Comparison of ENCODE assay signal across 20 cellular contexts in genomic region chr1:177426533-177426932, GRCh38.
DNase-seq lines count a peak whose midpoint lies in the region; ATAC-seq and TF ChIP-seq lines count a peak whose summit lies in the region.
"Had no signal": no experiment of that assay in that cellular context is flagged by ENCODE, and none has a peak within 500 bp of the region (broad histone marks: within the 10 kb centered on the region; RNA-seq: fewer than 3 reads in every experiment).

No MANE protein-coding gene starts in this region.

- H3K36me3 ChIP-seq in GM23338 (ENCODE audit: insufficient read depth) = no peaks in the 10 kb centered on the region

- H3K36me3 Mint-ChIP-seq in GM23338 (ENCODE audit: low read depth) = no peaks in the 10 kb centered on the region
- H3K36me3 Mint-ChIP-seq: CD4-positive, alpha-beta memory T cell had no signal

- no peaks in the 10 kb centered on the region for H4K20me1 ChIP-seq in GM23338 (replicated peaks; ENCODE audit: insufficient read depth)

- no peaks in the 10 kb centered on the region for H3K9me3 Mint-ChIP-seq in GM23338

- H3K4me3 ChIP-seq in GM23338 = no peak overlapping the region
- H3K4me3 ChIP-seq: A549 had no signal

- DNase-seq in Ammon's horn (ENCODE audit: low spot score) (peak; percentile 20), inferior parietal cortex (ENCODE audit: extremely low spot score) (peak; percentile 49), superior temporal gyrus (ENCODE audit: extremely low spot score) (peak; percentile 60), GM23338 (ENCODE audit: low spot score) (no peak), NCI-H345 treated with DMSO at 0.1 percent for 48 hours (lab: John Stamatoyannopoulos, UW; ENCODE audit: unreplicated experiment) (no peak), activated T-cell treated with anti-CD3 and anti-CD28 coated beads for 4 hours (no peak)
- DNase-seq: 8988T; ACHN; AML-193; C1 segment of cervical spinal cord; Calu3; CD4-positive, alpha-beta memory T cell; COR-L47; DMS53; DMS79 treated with DMSO at 0.1 percent for 48 hours; GF-D8; H7; HCEC 1CT had no signal

- no peaks in the 10 kb centered on the region for H3K9me2 ChIP-seq in GM23338 (ENCODE audit: insufficient read depth)

- no peaks in the 10 kb centered on the region for H3K79me2 ChIP-seq in GM23338 (replicated peaks; ENCODE audit: insufficient read depth)

- H2AFZ ChIP-seq in GM23338 = no peak overlapping the region

- H3K27ac ChIP-seq in angular gyrus (ENCODE audit: low read depth, low read length) (peak overlapping the region; percentile 31), GM23338 (ENCODE audit: low read depth) (no peak overlapping the region)
- H3K27ac ChIP-seq: A549 had no signal

- H3K27ac Mint-ChIP-seq in GM23338 = no peak overlapping the region
- H3K27ac Mint-ChIP-seq: CD4-positive, alpha-beta memory T cell had no signal

- no peaks in the 10 kb centered on the region; the same call in 2 of the 3 replicates for H3K4me1 Mint-ChIP-seq in GM23338
- H3K4me1 Mint-ChIP-seq: CD4-positive, alpha-beta memory T cell had no signal

- no peak overlapping the region for H3K4me2 ChIP-seq in GM23338
- H3K4me2 ChIP-seq: A549 had no signal

- no peaks in the 10 kb centered on the region for H3F3A ChIP-seq in GM23338 (replicated peaks; ENCODE audit: low read depth)

- no peaks in the 10 kb centered on the region for H3K27me3 Mint-ChIP-seq in GM23338 (ENCODE audit: insufficient read depth, low read depth, poor library complexity)
- H3K27me3 Mint-ChIP-seq: CD4-positive, alpha-beta memory T cell had no signal

- no peak overlapping the region for H3K4me3 Mint-ChIP-seq in GM23338
- H3K4me3 Mint-ChIP-seq: CD4-positive, alpha-beta memory T cell had no signal

- TF ChIP-seq CTCF in GM23338 (conservative IDR thresholded peaks at IDR 0.05; ENCODE audit: low read depth in 2 of 2) = no peak

- no peak for ATAC-seq in GM23338
- ATAC-seq: A549 had no signal

- no peaks in the 10 kb centered on the region for H3K4me1 ChIP-seq in GM23338 (ENCODE audit: insufficient read depth)
- H3K4me1 ChIP-seq: A549 had no signal

- no peaks in the 10 kb centered on the region for H3K27me3 ChIP-seq in GM23338 (ENCODE audit: insufficient read depth)

TF ChIP-seq in GM23338, 12 proteins besides CTCF, POLR2A, EP300 and RAD21:
- no peak for TF ChIP-seq JUNB (IDR thresholded peaks at IDR 0.05; ENCODE audit: unreplicated experiment)
- no peak for TF ChIP-seq CREB1 (CRISPR knock-in tag; IDR thresholded peaks at IDR 0.05; ENCODE audit: low read depth)
- TF ChIP-seq ZNF331 (CRISPR knock-in tag; IDR thresholded peaks at IDR 0.05; ENCODE audit: low read depth) = no peak
- no peak for TF ChIP-seq EZH2phosphoT487 (IDR thresholded peaks at IDR 0.05; ENCODE audit: unreplicated experiment)
- TF ChIP-seq, protein P1, sequence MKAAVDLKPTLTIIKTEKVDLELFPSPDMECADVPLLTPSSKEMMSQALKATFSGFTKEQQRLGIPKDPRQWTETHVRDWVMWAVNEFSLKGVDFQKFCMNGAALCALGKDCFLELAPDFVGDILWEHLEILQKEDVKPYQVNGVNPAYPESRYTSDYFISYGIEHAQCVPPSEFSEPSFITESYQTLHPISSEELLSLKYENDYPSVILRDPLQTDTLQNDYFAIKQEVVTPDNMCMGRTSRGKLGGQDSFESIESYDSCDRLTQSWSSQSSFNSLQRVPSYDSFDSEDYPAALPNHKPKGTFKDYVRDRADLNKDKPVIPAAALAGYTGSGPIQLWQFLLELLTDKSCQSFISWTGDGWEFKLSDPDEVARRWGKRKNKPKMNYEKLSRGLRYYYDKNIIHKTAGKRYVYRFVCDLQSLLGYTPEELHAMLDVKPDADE (IDR thresholded peaks at IDR 0.05) = no peak
- TF ChIP-seq POLR2AphosphoS5 (IDR thresholded peaks at IDR 0.05; ENCODE audit: low read depth) = no peak
- TF ChIP-seq, protein P2, sequence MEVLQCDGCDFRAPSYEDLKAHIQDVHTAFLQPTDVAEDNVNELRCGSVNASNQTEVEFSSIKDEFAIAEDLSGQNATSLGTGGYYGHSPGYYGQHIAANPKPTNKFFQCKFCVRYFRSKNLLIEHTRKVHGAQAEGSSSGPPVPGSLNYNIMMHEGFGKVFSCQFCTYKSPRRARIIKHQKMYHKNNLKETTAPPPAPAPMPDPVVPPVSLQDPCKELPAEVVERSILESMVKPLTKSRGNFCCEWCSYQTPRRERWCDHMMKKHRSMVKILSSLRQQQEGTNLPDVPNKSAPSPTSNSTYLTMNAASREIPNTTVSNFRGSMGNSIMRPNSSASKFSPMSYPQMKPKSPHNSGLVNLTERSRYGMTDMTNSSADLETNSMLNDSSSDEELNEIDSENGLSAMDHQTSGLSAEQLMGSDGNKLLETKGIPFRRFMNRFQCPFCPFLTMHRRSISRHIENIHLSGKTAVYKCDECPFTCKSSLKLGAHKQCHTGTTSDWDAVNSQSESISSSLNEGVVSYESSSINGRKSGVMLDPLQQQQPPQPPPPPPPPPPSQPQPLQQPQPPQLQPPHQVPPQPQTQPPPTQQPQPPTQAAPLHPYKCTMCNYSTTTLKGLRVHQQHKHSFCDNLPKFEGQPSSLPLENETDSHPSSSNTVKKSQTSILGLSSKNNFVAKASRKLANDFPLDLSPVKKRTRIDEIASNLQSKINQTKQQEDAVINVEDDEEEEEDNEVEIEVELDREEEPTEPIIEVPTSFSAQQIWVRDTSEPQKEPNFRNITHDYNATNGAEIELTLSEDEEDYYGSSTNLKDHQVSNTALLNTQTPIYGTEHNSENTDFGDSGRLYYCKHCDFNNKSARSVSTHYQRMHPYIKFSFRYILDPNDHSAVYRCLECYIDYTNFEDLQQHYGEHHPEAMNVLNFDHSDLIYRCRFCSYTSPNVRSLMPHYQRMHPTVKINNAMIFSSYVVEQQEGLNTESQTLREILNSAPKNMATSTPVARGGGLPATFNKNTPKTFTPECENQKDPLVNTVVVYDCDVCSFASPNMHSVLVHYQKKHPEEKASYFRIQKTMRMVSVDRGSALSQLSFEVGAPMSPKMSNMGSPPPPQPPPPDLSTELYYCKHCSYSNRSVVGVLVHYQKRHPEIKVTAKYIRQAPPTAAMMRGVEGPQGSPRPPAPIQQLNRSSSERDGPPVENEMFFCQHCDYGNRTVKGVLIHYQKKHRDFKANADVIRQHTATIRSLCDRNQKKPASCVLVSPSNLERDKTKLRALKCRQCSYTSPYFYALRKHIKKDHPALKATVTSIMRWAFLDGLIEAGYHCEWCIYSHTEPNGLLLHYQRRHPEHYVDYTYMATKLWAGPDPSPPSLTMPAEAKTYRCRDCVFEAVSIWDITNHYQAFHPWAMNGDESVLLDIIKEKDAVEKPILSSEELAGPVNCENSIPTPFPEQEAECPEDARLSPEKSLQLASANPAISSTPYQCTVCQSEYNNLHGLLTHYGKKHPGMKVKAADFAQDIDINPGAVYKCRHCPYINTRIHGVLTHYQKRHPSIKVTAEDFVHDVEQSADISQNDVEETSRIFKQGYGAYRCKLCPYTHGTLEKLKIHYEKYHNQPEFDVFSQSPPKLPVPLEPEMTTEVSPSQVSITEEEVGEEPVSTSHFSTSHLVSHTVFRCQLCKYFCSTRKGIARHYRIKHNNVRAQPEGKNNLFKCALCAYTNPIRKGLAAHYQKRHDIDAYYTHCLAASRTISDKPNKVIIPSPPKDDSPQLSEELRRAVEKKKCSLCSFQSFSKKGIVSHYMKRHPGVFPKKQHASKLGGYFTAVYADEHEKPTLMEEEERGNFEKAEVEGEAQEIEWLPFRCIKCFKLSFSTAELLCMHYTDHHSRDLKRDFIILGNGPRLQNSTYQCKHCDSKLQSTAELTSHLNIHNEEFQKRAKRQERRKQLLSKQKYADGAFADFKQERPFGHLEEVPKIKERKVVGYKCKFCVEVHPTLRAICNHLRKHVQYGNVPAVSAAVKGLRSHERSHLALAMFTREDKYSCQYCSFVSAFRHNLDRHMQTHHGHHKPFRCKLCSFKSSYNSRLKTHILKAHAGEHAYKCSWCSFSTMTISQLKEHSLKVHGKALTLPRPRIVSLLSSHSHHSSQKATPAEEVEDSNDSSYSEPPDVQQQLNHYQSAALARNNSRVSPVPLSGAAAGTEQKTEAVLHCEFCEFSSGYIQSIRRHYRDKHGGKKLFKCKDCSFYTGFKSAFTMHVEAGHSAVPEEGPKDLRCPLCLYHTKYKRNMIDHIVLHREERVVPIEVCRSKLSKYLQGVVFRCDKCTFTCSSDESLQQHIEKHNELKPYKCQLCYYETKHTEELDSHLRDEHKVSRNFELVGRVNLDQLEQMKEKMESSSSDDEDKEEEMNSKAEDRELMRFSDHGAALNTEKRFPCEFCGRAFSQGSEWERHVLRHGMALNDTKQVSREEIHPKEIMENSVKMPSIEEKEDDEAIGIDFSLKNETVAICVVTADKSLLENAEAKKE (CRISPR knock-in tag; IDR thresholded peaks at IDR 0.05) = no peak
- TF ChIP-seq EZH2 (IDR thresholded peaks at IDR 0.05; ENCODE audit: low read depth, unreplicated experiment) = no peak
- TF ChIP-seq, protein P3, sequence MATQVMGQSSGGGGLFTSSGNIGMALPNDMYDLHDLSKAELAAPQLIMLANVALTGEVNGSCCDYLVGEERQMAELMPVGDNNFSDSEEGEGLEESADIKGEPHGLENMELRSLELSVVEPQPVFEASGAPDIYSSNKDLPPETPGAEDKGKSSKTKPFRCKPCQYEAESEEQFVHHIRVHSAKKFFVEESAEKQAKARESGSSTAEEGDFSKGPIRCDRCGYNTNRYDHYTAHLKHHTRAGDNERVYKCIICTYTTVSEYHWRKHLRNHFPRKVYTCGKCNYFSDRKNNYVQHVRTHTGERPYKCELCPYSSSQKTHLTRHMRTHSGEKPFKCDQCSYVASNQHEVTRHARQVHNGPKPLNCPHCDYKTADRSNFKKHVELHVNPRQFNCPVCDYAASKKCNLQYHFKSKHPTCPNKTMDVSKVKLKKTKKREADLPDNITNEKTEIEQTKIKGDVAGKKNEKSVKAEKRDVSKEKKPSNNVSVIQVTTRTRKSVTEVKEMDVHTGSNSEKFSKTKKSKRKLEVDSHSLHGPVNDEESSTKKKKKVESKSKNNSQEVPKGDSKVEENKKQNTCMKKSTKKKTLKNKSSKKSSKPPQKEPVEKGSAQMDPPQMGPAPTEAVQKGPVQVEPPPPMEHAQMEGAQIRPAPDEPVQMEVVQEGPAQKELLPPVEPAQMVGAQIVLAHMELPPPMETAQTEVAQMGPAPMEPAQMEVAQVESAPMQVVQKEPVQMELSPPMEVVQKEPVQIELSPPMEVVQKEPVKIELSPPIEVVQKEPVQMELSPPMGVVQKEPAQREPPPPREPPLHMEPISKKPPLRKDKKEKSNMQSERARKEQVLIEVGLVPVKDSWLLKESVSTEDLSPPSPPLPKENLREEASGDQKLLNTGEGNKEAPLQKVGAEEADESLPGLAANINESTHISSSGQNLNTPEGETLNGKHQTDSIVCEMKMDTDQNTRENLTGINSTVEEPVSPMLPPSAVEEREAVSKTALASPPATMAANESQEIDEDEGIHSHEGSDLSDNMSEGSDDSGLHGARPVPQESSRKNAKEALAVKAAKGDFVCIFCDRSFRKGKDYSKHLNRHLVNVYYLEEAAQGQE (IDR thresholded peaks at IDR 0.05; ENCODE audit: unreplicated experiment) = no peak
- TF ChIP-seq STAT1 (IDR thresholded peaks at IDR 0.05; ENCODE audit: unreplicated experiment) = no peak
- no peak for TF ChIP-seq NANOG (IDR thresholded peaks at IDR 0.05; ENCODE audit: borderline replicate concordance)
- TF ChIP-seq ZNF114 (CRISPR knock-in tag; IDR thresholded peaks at IDR 0.05) = no peak

Comparison
In these comparisons a context has a peak if more than half of its experiments do, and no peak if none do; other contexts are left out.
1. DNase-seq: peak in Ammon's horn (single experiment), inferior parietal cortex (single experiment) and superior temporal gyrus (single experiment); none in GM23338 (single experiment), NCI-H345 treated with DMSO at 0.1 percent for 48 hours (single experiment) and activated T-cell treated with anti-CD3 and anti-CD28 coated beads for 4 hours (single experiment).